Comparison of ENCODE assay signal across 8 cellular contexts in genomic region chr12:53324113-53324778, GRCh38. TPM values are rescaled to one million over a fixed set of nuclear protein-coding genes. Genes with fewer than 3 reads are reported as not detected.
DNase-seq lines count a peak whose midpoint lies in the region; FAIRE-seq and TF ChIP-seq lines count a peak whose summit lies in the region.

No MANE protein-coding gene starts in this region.

- H3K9ac ChIP-seq in Loucy (ENCODE audit: low read depth, low read length, poor library complexity, severe bottlenecking) = peak overlapping the region; percentile 80
- H3K9ac ChIP-seq in H1 (replicated peaks in 1 of 4; ENCODE audit: extremely low read depth in 1 of 4, low read depth in 3 of 4, low read length in 3 of 4) = no peak overlapping the region

- no peak overlapping the region for H3K4ac ChIP-seq in H1 (replicated peaks; ENCODE audit: insufficient read length, low read depth, low read length)

- H3K9me3 ChIP-seq in Loucy (ENCODE audit: insufficient read depth, low read depth, low read length) = no peaks in the 10 kb centered on the region
- no peaks in the 10 kb centered on the region for H3K9me3 ChIP-seq in H1 (ENCODE audit: insufficient read depth in 2 of 2, low read depth in 1 of 2, low read length in 1 of 2)

- H3K18ac ChIP-seq in H1 (ENCODE audit: extremely low read depth, low read length) = peak overlapping the region; percentile 4; the same call in 1 of the 2 replicates

- no peak overlapping the region for H3K56ac ChIP-seq in H1 (replicated peaks; ENCODE audit: insufficient read length, low read depth, low read length)

- 14% methylated on average over 28 of the region's 28 CpGs; no CpG with 5 or more reads in 1 of the 2 experiments for WGBS in H1 (ENCODE audit: extremely low coverage in 1 of 2, insufficient coverage in 1 of 2, insufficient read length in 1 of 2, insufficient replicate concordance in 2 of 2, low coverage in 1 of 2, low lambda C conversion rate in 2 of 2, missing lambda C conversion rate in 1 of 2), 2 experiments

- no peak overlapping the region for H4K91ac ChIP-seq in H1 (replicated peaks; ENCODE audit: insufficient read length, low read length)

- H3K27me3 ChIP-seq in Loucy (ENCODE audit: insufficient read depth, low read length, poor library complexity, severe bottlenecking) (no peaks in the 10 kb centered on the region), H1 (replicated peaks in 1 of 4; ENCODE audit: control insufficient read depth in 3 of 4, extremely low read depth in 1 of 4, insufficient read depth in 3 of 4, low read length in 3 of 4) (peaks cover 13 to 59% (median 46%) of the 10 kb centered on the region in 4 experiments)

- intact Hi-C loops in activated CD4-positive, alpha-beta memory T cell treated with anti-CD3 and anti-CD28 coated beads for 36 hours (cut with micrococcal nuclease) = loop anchor here (1.0 kb wide), 6 partner anchors 21 to 176 kb away; partner anchors contain the start of genes PCBP2 and PRR13

- H3K4me1 ChIP-seq in Loucy (ENCODE audit: insufficient read depth, low read length, poor library complexity, severe bottlenecking) (peaks cover 36% of the 10 kb centered on the region), H1 (replicated peaks in 1 of 4; ENCODE audit: control insufficient read depth in 3 of 4, insufficient read depth in 4 of 4, low read length in 3 of 4) (peaks cover 0 to 20% (median 12%) of the 10 kb centered on the region in 4 experiments; a peak in 6 of 7 replicates)

- no peaks in the 10 kb centered on the region for H3K36me3 ChIP-seq in Loucy (ENCODE audit: insufficient read depth, low read length)
- peaks cover 0 to 3% (median 0%) of the 10 kb centered on the region in 4 experiments; a peak in 1 of 8 replicates for H3K36me3 ChIP-seq in H1 (ENCODE audit: control insufficient read depth in 2 of 4, insufficient read depth in 4 of 4, low read length in 3 of 4)

- H3K27me3 Mint-ChIP-seq in activated CD4-positive, alpha-beta memory T cell treated with anti-CD3 and anti-CD28 coated beads for 36 hours = no peaks in the 10 kb centered on the region
- H3K27me3 Mint-ChIP-seq in nephron (ENCODE audit: low read depth) (no peaks in the 10 kb centered on the region), type B pancreatic cell (peaks cover 25% of the 10 kb centered on the region)

- no peak overlapping the region for H4K8ac ChIP-seq in H1 (ENCODE audit: extremely low read depth, insufficient read depth, low read length)

- peaks cover 6% of the 10 kb centered on the region; the same call in 1 of the 2 replicates for H3K23me2 ChIP-seq in H1 (ENCODE audit: low read depth, low read length)

- TF ChIP-seq EP300 in H1 (IDR thresholded peaks at IDR 0.05; ENCODE audit: borderline replicate concordance in 1 of 2, low read depth in 2 of 2, low read length in 2 of 2) = no peak

- H3K14ac ChIP-seq in H1 (ENCODE audit: insufficient read length) = no peak overlapping the region

- peak overlapping the region; percentile 44; the same call in 1 of the 2 replicates for H2BK12ac ChIP-seq in H1 (ENCODE audit: low read depth, low read length)

- DNase-seq in NCI-H1417 (lab: John Stamatoyannopoulos, UW) (peak in 2 of 3 experiments; percentile 64 to 74), NCI-H1417 treated with DMSO at 0.1 percent for 48 hours (lab: John Stamatoyannopoulos, UW) (no peak), H1 (ENCODE audit: low read depth in 1 of 2, low spot score in 2 of 2) (peak in 1 of 2 experiments; percentile 60), type B pancreatic cell (ENCODE audit: extremely low spot score, unreplicated experiment) (no peak), HT-29 (ENCODE audit: low spot score) (no peak)
- peak; percentile 73 for DNase-seq in activated CD4-positive, alpha-beta memory T cell treated with anti-CD3 and anti-CD28 coated beads for 36 hours

- TF ChIP-seq CTCF in Loucy (conservative IDR thresholded peaks at IDR 0.05; ENCODE audit: low read length) (no peak), H1 (IDR thresholded peaks at IDR 0.05; ENCODE audit: control extremely low read depth in 1 of 3, insufficient read depth in 1 of 3, low read depth in 1 of 3, low read length in 3 of 3) (no peak), nephron (IDR thresholded peaks at IDR 0.05; ENCODE audit: unreplicated experiment in 3 of 3) (no peak), type B pancreatic cell (conservative IDR thresholded peaks at IDR 0.05) (no peak)

- H3K4me2 ChIP-seq in Loucy (ENCODE audit: low read depth, low read length, poor library complexity, severe bottlenecking) = peak overlapping the region; percentile 89
- peak overlapping the region; percentile 45 to 78 for H3K4me2 ChIP-seq in H1 (ENCODE audit: insufficient read depth in 1 of 2, low read depth in 2 of 2, low read length in 2 of 2)

- H3K4me3 ChIP-seq in Loucy (ENCODE audit: low read length, poor library complexity, severe bottlenecking) (peak overlapping the region; percentile 78), H1 (ENCODE audit: extremely low read depth in 1 of 4, insufficient read depth in 2 of 4, low read depth in 3 of 4, low read length in 4 of 4) (peak overlapping the region; percentile 1 to 80 (median 48); a peak in 7 of 8 replicates)

- peaks cover 35% of the 10 kb centered on the region for H3K4me1 Mint-ChIP-seq in activated CD4-positive, alpha-beta memory T cell treated with anti-CD3 and anti-CD28 coated beads for 36 hours (ENCODE audit: low read depth)
- peaks cover 39% of the 10 kb centered on the region for H3K4me1 Mint-ChIP-seq in nephron
- H3K4me1 Mint-ChIP-seq in type B pancreatic cell (ENCODE audit: unreplicated experiment) = peaks cover 35% of the 10 kb centered on the region

- H2BK20ac ChIP-seq in H1 (ENCODE audit: low read length) = no peak overlapping the region

- no peaks in the 10 kb centered on the region for H3K79me1 ChIP-seq in H1 (ENCODE audit: low read depth, low read length)

- H3K79me2 ChIP-seq in Loucy (ENCODE audit: insufficient read depth, low read length) = peaks cover 15% of the 10 kb centered on the region; the same call in 1 of the 2 replicates
- H3K79me2 ChIP-seq in H1 (ENCODE audit: control insufficient read depth in 1 of 2, insufficient read depth in 2 of 2, low read length in 2 of 2) = no peaks in the 10 kb centered on the region

- H3F3A ChIP-seq in Loucy (ENCODE audit: low read depth) = peaks cover 10% of the 10 kb centered on the region; the same call in 1 of the 2 replicates

- H3K9me2 ChIP-seq in Loucy (replicated peaks; ENCODE audit: low read depth, low read length) = no peaks in the 10 kb centered on the region

- H3K4me3 Mint-ChIP-seq in activated CD4-positive, alpha-beta memory T cell treated with anti-CD3 and anti-CD28 coated beads for 36 hours = peak overlapping the region; percentile 87
- H3K4me3 Mint-ChIP-seq in nephron = peak overlapping the region; percentile 75 to 79 (median 78)
- peak overlapping the region; percentile 85 for H3K4me3 Mint-ChIP-seq in type B pancreatic cell

- CTCF ChIA-PET in activated CD4-positive, alpha-beta memory T cell treated with anti-CD3 and anti-CD28 coated beads for 36 hours (lab: Charles Lee) = interaction anchor here (0.7 to 14.7 kb wide), 28 partner anchors 10 to 351 kb away, joined by 3 to 252 read pairs (median 4); partner anchors contain the start of genes ATP5MC2, CSAD, MYG1 and PFDN5
- CTCF ChIA-PET in H1 (lab: Charles Lee; ENCODE audit: partially characterized antibody) = interaction anchor here (0.7 to 21.2 kb wide), 23 partner anchors 9 to 274 kb away, joined by 3 to 381 read pairs (median 6); partner anchors contain the start of genes NPFF, PFDN5, SP7 and TNS2

- H2BK15ac ChIP-seq in H1 (ENCODE audit: low read length) = peak overlapping the region; percentile 5; the same call in 1 of the 2 replicates

- H2AK5ac ChIP-seq in H1 (ENCODE audit: low read depth, low read length) = no peak overlapping the region

- peaks cover 4% of the 10 kb centered on the region for H4K20me1 ChIP-seq in Loucy (ENCODE audit: insufficient read depth, low read length, poor library complexity, severe bottlenecking)
- H4K20me1 ChIP-seq in H1 (replicated peaks in 1 of 2; ENCODE audit: control insufficient read depth in 1 of 2, insufficient read depth in 2 of 2, low read length in 2 of 2) = peaks cover 2% of the 10 kb centered on the region in 2 experiments

- no peak overlapping the region for H3K27ac ChIP-seq in H1 (ENCODE audit: low read depth, low read length)

- no peaks in the 10 kb centered on the region for H3K36me3 Mint-ChIP-seq in activated CD4-positive, alpha-beta memory T cell treated with anti-CD3 and anti-CD28 coated beads for 36 hours
- H3K36me3 Mint-ChIP-seq in nephron (ENCODE audit: low read depth) (peaks cover 8% of the 10 kb centered on the region), type B pancreatic cell (no peaks in the 10 kb centered on the region)

- no peak for TF ChIP-seq RAD21 in H1 (IDR thresholded peaks at IDR 0.05 in 1 of 2, conservative IDR thresholded peaks at IDR 0.05 in 1 of 2; ENCODE audit: low read depth in 2 of 2, low read length in 2 of 2)

- H3K23ac ChIP-seq in H1 (ENCODE audit: insufficient read length) = no peak overlapping the region

- no peak overlapping the region for H2BK5ac ChIP-seq in H1 (ENCODE audit: low read depth, low read length)

- no peak overlapping the region for H2BK120ac ChIP-seq in H1 (replicated peaks; ENCODE audit: low read depth, low read length)

- H3K9me3 Mint-ChIP-seq in activated CD4-positive, alpha-beta memory T cell treated with anti-CD3 and anti-CD28 coated beads for 36 hours = no peaks in the 10 kb centered on the region
- H3K9me3 Mint-ChIP-seq in nephron = no peaks in the 10 kb centered on the region
- H3K9me3 Mint-ChIP-seq in type B pancreatic cell = no peaks in the 10 kb centered on the region

- POLR2A ChIA-PET in activated CD4-positive, alpha-beta memory T cell treated with anti-CD3 and anti-CD28 coated beads for 36 hours (lab: Charles Lee) = interaction anchor here (0.6 to 2.8 kb wide), 13 partner anchors 12 to 184 kb away, joined by 3 to 21 read pairs (median 4); partner anchors contain the start of genes ESPL1, MYG1, PFDN5 and SP1
- POLR2A ChIA-PET in H1 (lab: Charles Lee; ENCODE audit: partially characterized antibody) = interaction anchor here (0.9 to 8.0 kb wide), 12 partner anchors 11 to 176 kb away, joined by 3 to 51 read pairs (median 4); partner anchors contain the start of genes ESPL1, MAP3K12, MYG1 and PRR13

- peak overlapping the region; percentile 96 for H3K27ac Mint-ChIP-seq in activated CD4-positive, alpha-beta memory T cell treated with anti-CD3 and anti-CD28 coated beads for 36 hours
- H3K27ac Mint-ChIP-seq in nephron (peak overlapping the region; percentile 93 to 97 (median 95)), type B pancreatic cell (peak overlapping the region; percentile 79)

- no peak for TF ChIP-seq POLR2A in H1 (IDR thresholded peaks at IDR 0.05; ENCODE audit: control extremely low read depth in 1 of 2, low read depth in 2 of 2, low read length in 2 of 2)

- no peak overlapping the region for H4K5ac ChIP-seq in H1 (ENCODE audit: insufficient read length, low read depth, low read length)

- FAIRE-seq in H1 (lab: Jason Lieb, UNC) = no peak

- H2AFZ ChIP-seq in Loucy (ENCODE audit: low read length) (peak overlapping the region; percentile 87), H1 (ENCODE audit: low read length) (peak overlapping the region; percentile 44; the same call in 1 of the 2 replicates)

RNA-seq across cellular contexts. Expression of gene AAAS, which starts 2.8 kb away (rescaled TPM):
- total RNA-seq in activated CD4-positive, alpha-beta memory T cell treated with anti-CD3 and anti-CD28 coated beads for 36 hours = 10 to 100 TPM; 74.5 to 80.7 TPM
- total RNA-seq in H1 (2021; fragmentation: NEBNext Ultra II Directional; extraction: Animal tissue kit (Norgen Biotek cat#: 25700)) = 66.1 and 68.2 TPM in 2 replicates
- 97.6 and 126 TPM in 2 replicates for polyA plus RNA-seq in H1 (2011; rRNA removed)
- 90.7 TPM for polyA plus RNA-seq in H1 (2011; cell fraction: cytosol; rRNA removed)
- polyA plus RNA-seq in H1 (2011; cell fraction: nucleus; rRNA removed) = 257 TPM
- polyA plus RNA-seq in H1 (2012, experiment 1 of 2) = 73.7 to 86.9 TPM (median 80.7 TPM) in 4 replicates
- 105 TPM for polyA plus RNA-seq in H1 (2012, experiment 2 of 2)
- polyA plus RNA-seq in H1 (2013, experiment 1 of 2) = 49.6 TPM
- polyA plus RNA-seq in H1 (2013, experiment 2 of 2) = 48.5 TPM
- polyA minus RNA-seq in H1 (2011; rRNA and poly(A)+ RNA removed) = 89.5 and 96.8 TPM in 2 replicates
- polyA minus RNA-seq in H1 (2011; cell fraction: cytosol; rRNA and poly(A)+ RNA removed) = 52.4 TPM
- polyA minus RNA-seq in H1 (2011; cell fraction: nucleus; rRNA and poly(A)+ RNA removed) = 69.1 TPM
- total RNA-seq in type B pancreatic cell (ENCODE audit: low replicate concordance) = 54.7 and 75.4 TPM in 2 replicates
- 68.4 and 70.6 TPM in 2 replicates for total RNA-seq in HT-29 (2014; rRNA removed; shearing (Covaris generic))

RNA-seq across cellular contexts. Expression of gene SP7, which starts 11.9 kb away (rescaled TPM):
- total RNA-seq in activated CD4-positive, alpha-beta memory T cell treated with anti-CD3 and anti-CD28 coated beads for 36 hours = not detected
- total RNA-seq in H1 (2021; fragmentation: NEBNext Ultra II Directional; extraction: Animal tissue kit (Norgen Biotek cat#: 25700)) = 0.13 TPM in 1 of 2 replicates, not detected in the other
- 0.12 and 0.27 TPM in 2 replicates for polyA plus RNA-seq in H1 (2011; rRNA removed)
- 0.09 TPM for polyA plus RNA-seq in H1 (2011; cell fraction: cytosol; rRNA removed)
- polyA plus RNA-seq in H1 (2011; cell fraction: nucleus; rRNA removed) = 0.26 TPM
- 0.09 to 0.19 TPM in 2 of 4 replicates, not detected in the others for polyA plus RNA-seq in H1 (2012, experiment 1 of 2)
- 0.05 TPM for polyA plus RNA-seq in H1 (2012, experiment 2 of 2)
- polyA plus RNA-seq in H1 (2013, experiment 1 of 2) = 0.06 TPM
- polyA plus RNA-seq in H1 (2013, experiment 2 of 2) = 0.07 TPM
- polyA minus RNA-seq in H1 (2011; rRNA and poly(A)+ RNA removed) = 0.07 TPM in 1 of 2 replicates, not detected in the other
- not detected for polyA minus RNA-seq in H1 (2011; cell fraction: cytosol; rRNA and poly(A)+ RNA removed)
- polyA minus RNA-seq in H1 (2011; cell fraction: nucleus; rRNA and poly(A)+ RNA removed) = not detected
- 0.22 TPM in 1 of 2 replicates, not detected in the other for total RNA-seq in type B pancreatic cell (ENCODE audit: low replicate concordance)
- total RNA-seq in HT-29 (2014; rRNA removed; shearing (Covaris generic)) = not detected in 2 replicates

RNA-seq across cellular contexts. Expression of gene MYG1, which starts 24.8 kb away (rescaled TPM):
- 10 to 100 TPM; 77.9 to 82.5 TPM for total RNA-seq in activated CD4-positive, alpha-beta memory T cell treated with anti-CD3 and anti-CD28 coated beads for 36 hours
- 77.1 and 83.3 TPM in 2 replicates for total RNA-seq in H1 (2021; fragmentation: NEBNext Ultra II Directional; extraction: Animal tissue kit (Norgen Biotek cat#: 25700))
- 104 and 117 TPM in 2 replicates for polyA plus RNA-seq in H1 (2011; rRNA removed)
- polyA plus RNA-seq in H1 (2011; cell fraction: cytosol; rRNA removed) = 111 TPM
- 81.8 TPM for polyA plus RNA-seq in H1 (2011; cell fraction: nucleus; rRNA removed)
- 59.1 to 112 TPM (median 97.9 TPM) in 4 replicates for polyA plus RNA-seq in H1 (2012, experiment 1 of 2)
- polyA plus RNA-seq in H1 (2012, experiment 2 of 2) = 132 TPM
- 80.4 TPM for polyA plus RNA-seq in H1 (2013, experiment 1 of 2)
- polyA plus RNA-seq in H1 (2013, experiment 2 of 2) = 83.6 TPM
- polyA minus RNA-seq in H1 (2011; rRNA and poly(A)+ RNA removed) = 52.0 and 52.2 TPM in 2 replicates
- 47.0 TPM for polyA minus RNA-seq in H1 (2011; cell fraction: cytosol; rRNA and poly(A)+ RNA removed)
- 26.4 TPM for polyA minus RNA-seq in H1 (2011; cell fraction: nucleus; rRNA and poly(A)+ RNA removed)
- 44.3 and 58.6 TPM in 2 replicates for total RNA-seq in type B pancreatic cell (ENCODE audit: low replicate concordance)
- total RNA-seq in HT-29 (2014; rRNA removed; shearing (Covaris generic)) = 92.5 and 106 TPM in 2 replicates

RNA-seq across cellular contexts. Expression of gene PFDN5, which starts 28.9 kb away (rescaled TPM):
- 100 to 1,000 TPM; 354 to 359 TPM for total RNA-seq in activated CD4-positive, alpha-beta memory T cell treated with anti-CD3 and anti-CD28 coated beads for 36 hours
- total RNA-seq in H1 (2021; fragmentation: NEBNext Ultra II Directional; extraction: Animal tissue kit (Norgen Biotek cat#: 25700)) = 265 and 290 TPM in 2 replicates
- polyA plus RNA-seq in H1 (2011; rRNA removed) = 339 and 630 TPM in 2 replicates
- 592 TPM for polyA plus RNA-seq in H1 (2011; cell fraction: cytosol; rRNA removed)
- 261 TPM for polyA plus RNA-seq in H1 (2011; cell fraction: nucleus; rRNA removed)
- polyA plus RNA-seq in H1 (2012, experiment 1 of 2) = 512 to 579 TPM (median 537 TPM) in 4 replicates
- polyA plus RNA-seq in H1 (2012, experiment 2 of 2) = 520 TPM
- 287 TPM for polyA plus RNA-seq in H1 (2013, experiment 1 of 2)
- polyA plus RNA-seq in H1 (2013, experiment 2 of 2) = 287 TPM
- 146 and 213 TPM in 2 replicates for polyA minus RNA-seq in H1 (2011; rRNA and poly(A)+ RNA removed)
- 69.1 TPM for polyA minus RNA-seq in H1 (2011; cell fraction: cytosol; rRNA and poly(A)+ RNA removed)
- 150 TPM for polyA minus RNA-seq in H1 (2011; cell fraction: nucleus; rRNA and poly(A)+ RNA removed)
- 316 and 336 TPM in 2 replicates for total RNA-seq in type B pancreatic cell (ENCODE audit: low replicate concordance)
- 219 and 260 TPM in 2 replicates for total RNA-seq in HT-29 (2014; rRNA removed; shearing (Covaris generic))

RNA-seq across cellular contexts. Expression of gene SP1, which starts 55.7 kb away (rescaled TPM):
- total RNA-seq in activated CD4-positive, alpha-beta memory T cell treated with anti-CD3 and anti-CD28 coated beads for 36 hours = 10 to 100 TPM; 66.1 to 72.8 TPM
- total RNA-seq in H1 (2021; fragmentation: NEBNext Ultra II Directional; extraction: Animal tissue kit (Norgen Biotek cat#: 25700)) = 75.2 and 79.1 TPM in 2 replicates
- polyA plus RNA-seq in H1 (2011; rRNA removed) = 46.4 and 50.7 TPM in 2 replicates
- polyA plus RNA-seq in H1 (2011; cell fraction: cytosol; rRNA removed) = 46.5 TPM
- 57.0 TPM for polyA plus RNA-seq in H1 (2011; cell fraction: nucleus; rRNA removed)
- polyA plus RNA-seq in H1 (2012, experiment 1 of 2) = 31.5 to 43.2 TPM (median 36.7 TPM) in 4 replicates
- 3.7 TPM for polyA plus RNA-seq in H1 (2012, experiment 2 of 2)
- 28.2 TPM for polyA plus RNA-seq in H1 (2013, experiment 1 of 2)
- polyA plus RNA-seq in H1 (2013, experiment 2 of 2) = 26.0 TPM
- 305 and 315 TPM in 2 replicates for polyA minus RNA-seq in H1 (2011; rRNA and poly(A)+ RNA removed)
- polyA minus RNA-seq in H1 (2011; cell fraction: cytosol; rRNA and poly(A)+ RNA removed) = 74.6 TPM
- 82.8 TPM for polyA minus RNA-seq in H1 (2011; cell fraction: nucleus; rRNA and poly(A)+ RNA removed)
- 82.9 and 99.5 TPM in 2 replicates for total RNA-seq in type B pancreatic cell (ENCODE audit: low replicate concordance)
- total RNA-seq in HT-29 (2014; rRNA removed; shearing (Covaris generic)) = 52.0 and 56.5 TPM in 2 replicates

Comparison
In these comparisons a context has a peak if more than half of its experiments do, and no peak if none do; other contexts are left out.
1. DNase-seq: peak in NCI-H1417 (2 of 3) and activated CD4-positive, alpha-beta memory T cell treated with anti-CD3 and anti-CD28 coated beads for 36 hours (single experiment); none in NCI-H1417 treated with DMSO at 0.1 percent for 48 hours (single experiment), type B pancreatic cell (single experiment) and HT-29 (single experiment).
2. Peak in every context shown above with its lines, with median percentiles within 50 percentile points of each other: H3K27ac Mint-ChIP-seq and H3K4me3 Mint-ChIP-seq.